ENCODE assay signal across 1 cellular context in the genomic region with DNA sequence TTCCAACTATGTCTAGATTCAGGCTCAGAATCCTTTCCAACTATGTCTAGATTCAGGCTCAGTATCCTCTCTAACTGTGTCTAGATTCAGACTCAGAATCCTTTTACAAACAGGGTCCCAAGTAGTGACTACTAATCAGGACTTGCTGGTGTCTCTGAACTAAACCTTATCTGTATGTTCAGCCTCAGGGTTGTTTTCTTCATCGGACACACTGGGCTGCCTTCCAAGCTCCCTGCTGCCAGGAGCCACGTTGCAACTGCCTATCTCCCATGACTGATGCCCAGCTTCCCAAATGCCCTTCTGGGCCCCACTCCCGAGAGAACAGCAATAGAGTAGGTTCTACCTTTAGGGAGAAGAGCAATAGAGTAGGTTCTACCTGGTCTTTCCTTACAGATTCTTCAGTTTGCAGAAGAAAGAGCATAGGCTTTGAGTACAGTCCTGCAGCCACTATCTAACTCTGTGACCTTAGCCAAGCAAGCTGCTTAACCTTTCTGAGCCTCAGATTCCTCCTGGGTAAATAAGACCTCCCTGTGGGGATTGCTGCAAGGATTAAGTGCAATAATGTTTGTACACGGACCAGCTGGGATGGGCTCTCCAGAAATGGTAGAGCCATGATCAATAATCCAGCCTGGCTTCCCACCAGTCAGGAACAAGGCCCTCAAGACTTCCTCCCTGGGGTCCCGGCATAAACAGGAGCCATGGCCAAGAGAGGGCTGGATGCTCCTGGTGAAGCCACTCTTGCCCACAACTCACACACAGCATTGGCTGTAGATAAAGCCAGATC.
TF ChIP-seq lines count a peak whose summit lies in the region.

No MANE protein-coding gene starts in this region.

TF ChIP-seq in HEK293, 187 proteins besides CTCF, POLR2A, EP300 and RAD21 (continued from another document and continues in another):
- TF ChIP-seq, protein P1, sequence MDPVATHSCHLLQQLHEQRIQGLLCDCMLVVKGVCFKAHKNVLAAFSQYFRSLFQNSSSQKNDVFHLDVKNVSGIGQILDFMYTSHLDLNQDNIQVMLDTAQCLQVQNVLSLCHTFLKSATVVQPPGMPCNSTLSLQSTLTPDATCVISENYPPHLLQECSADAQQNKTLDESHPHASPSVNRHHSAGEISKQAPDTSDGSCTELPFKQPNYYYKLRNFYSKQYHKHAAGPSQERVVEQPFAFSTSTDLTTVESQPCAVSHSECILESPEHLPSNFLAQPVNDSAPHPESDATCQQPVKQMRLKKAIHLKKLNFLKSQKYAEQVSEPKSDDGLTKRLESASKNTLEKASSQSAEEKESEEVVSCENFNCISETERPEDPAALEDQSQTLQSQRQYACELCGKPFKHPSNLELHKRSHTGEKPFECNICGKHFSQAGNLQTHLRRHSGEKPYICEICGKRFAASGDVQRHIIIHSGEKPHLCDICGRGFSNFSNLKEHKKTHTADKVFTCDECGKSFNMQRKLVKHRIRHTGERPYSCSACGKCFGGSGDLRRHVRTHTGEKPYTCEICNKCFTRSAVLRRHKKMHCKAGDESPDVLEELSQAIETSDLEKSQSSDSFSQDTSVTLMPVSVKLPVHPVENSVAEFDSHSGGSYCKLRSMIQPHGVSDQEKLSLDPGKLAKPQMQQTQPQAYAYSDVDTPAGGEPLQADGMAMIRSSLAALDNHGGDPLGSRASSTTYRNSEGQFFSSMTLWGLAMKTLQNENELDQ (tag by site-specific recombination; IDR thresholded peaks at IDR 0.05; ENCODE audit: low read depth) = no peak
- TF ChIP-seq ZSCAN23 (tag by site-specific recombination; IDR thresholded peaks at IDR 0.05) = no peak
- TF ChIP-seq ZNF132 (tag by site-specific recombination; IDR thresholded peaks at IDR 0.05; ENCODE audit: borderline replicate concordance) = no peak
- TF ChIP-seq, protein P2, sequence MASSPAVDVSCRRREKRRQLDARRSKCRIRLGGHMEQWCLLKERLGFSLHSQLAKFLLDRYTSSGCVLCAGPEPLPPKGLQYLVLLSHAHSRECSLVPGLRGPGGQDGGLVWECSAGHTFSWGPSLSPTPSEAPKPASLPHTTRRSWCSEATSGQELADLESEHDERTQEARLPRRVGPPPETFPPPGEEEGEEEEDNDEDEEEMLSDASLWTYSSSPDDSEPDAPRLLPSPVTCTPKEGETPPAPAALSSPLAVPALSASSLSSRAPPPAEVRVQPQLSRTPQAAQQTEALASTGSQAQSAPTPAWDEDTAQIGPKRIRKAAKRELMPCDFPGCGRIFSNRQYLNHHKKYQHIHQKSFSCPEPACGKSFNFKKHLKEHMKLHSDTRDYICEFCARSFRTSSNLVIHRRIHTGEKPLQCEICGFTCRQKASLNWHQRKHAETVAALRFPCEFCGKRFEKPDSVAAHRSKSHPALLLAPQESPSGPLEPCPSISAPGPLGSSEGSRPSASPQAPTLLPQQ (tag by site-specific recombination; IDR thresholded peaks at IDR 0.05) = peak; percentile 92
- TF ChIP-seq ZNF585B (tag by site-specific recombination; IDR thresholded peaks at IDR 0.05) = no peak
- TF ChIP-seq, protein P3, sequence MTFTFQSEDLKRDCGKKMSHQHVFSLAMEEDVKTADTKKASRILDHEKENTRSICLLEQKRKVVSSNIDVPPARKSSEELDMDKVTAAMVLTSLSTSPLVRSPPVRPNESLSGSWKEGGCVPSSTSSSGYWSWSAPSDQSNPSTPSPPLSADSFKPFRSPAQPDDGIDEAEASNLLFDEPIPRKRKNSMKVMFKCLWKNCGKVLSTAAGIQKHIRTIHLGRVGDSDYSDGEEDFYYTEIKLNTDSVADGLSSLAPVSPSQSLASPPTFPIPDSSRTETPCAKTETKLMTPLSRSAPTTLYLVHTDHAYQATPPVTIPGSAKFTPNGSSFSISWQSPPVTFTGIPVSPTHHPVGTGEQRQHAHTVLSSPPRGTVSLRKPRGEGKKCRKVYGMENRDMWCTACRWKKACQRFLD (tag by site-specific recombination; IDR thresholded peaks at IDR 0.05) = no peak
- TF ChIP-seq ZNF311 (tag by site-specific recombination; IDR thresholded peaks at IDR 0.05; ENCODE audit: borderline replicate concordance) = no peak
- TF ChIP-seq, protein P4, sequence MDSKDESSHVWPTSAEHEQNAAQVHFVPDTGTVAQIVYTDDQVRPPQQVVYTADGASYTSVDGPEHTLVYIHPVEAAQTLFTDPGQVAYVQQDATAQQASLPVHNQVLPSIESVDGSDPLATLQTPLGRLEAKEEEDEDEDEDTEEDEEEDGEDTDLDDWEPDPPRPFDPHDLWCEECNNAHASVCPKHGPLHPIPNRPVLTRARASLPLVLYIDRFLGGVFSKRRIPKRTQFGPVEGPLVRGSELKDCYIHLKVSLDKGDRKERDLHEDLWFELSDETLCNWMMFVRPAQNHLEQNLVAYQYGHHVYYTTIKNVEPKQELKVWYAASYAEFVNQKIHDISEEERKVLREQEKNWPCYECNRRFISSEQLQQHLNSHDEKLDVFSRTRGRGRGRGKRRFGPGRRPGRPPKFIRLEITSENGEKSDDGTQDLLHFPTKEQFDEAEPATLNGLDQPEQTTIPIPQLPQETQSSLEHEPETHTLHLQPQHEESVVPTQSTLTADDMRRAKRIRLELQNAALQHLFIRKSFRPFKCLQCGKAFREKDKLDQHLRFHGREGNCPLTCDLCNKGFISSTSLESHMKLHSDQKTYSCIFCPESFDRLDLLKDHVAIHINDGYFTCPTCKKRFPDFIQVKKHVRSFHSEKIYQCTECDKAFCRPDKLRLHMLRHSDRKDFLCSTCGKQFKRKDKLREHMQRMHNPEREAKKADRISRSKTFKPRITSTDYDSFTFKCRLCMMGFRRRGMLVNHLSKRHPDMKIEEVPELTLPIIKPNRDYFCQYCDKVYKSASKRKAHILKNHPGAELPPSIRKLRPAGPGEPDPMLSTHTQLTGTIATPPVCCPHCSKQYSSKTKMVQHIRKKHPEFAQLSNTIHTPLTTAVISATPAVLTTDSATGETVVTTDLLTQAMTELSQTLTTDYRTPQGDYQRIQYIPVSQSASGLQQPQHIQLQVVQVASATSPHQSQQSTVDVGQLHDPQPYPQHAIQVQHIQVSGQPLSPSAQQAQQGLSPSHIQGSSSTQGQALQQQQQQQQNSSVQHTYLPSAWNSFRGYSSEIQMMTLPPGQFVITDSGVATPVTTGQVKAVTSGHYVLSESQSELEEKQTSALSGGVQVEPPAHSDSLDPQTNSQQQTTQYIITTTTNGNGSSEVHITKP (tag by site-specific recombination; IDR thresholded peaks at IDR 0.05) = no peak
- TF ChIP-seq, protein P5, sequence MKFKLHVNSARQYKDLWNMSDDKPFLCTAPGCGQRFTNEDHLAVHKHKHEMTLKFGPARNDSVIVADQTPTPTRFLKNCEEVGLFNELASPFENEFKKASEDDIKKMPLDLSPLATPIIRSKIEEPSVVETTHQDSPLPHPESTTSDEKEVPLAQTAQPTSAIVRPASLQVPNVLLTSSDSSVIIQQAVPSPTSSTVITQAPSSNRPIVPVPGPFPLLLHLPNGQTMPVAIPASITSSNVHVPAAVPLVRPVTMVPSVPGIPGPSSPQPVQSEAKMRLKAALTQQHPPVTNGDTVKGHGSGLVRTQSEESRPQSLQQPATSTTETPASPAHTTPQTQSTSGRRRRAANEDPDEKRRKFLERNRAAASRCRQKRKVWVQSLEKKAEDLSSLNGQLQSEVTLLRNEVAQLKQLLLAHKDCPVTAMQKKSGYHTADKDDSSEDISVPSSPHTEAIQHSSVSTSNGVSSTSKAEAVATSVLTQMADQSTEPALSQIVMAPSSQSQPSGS (tag by site-specific recombination; IDR thresholded peaks at IDR 0.05; ENCODE audit: low read depth) = no peak
- no peak for TF ChIP-seq ZNF2 (tag by site-specific recombination; IDR thresholded peaks at IDR 0.05)
- TF ChIP-seq, protein P6, sequence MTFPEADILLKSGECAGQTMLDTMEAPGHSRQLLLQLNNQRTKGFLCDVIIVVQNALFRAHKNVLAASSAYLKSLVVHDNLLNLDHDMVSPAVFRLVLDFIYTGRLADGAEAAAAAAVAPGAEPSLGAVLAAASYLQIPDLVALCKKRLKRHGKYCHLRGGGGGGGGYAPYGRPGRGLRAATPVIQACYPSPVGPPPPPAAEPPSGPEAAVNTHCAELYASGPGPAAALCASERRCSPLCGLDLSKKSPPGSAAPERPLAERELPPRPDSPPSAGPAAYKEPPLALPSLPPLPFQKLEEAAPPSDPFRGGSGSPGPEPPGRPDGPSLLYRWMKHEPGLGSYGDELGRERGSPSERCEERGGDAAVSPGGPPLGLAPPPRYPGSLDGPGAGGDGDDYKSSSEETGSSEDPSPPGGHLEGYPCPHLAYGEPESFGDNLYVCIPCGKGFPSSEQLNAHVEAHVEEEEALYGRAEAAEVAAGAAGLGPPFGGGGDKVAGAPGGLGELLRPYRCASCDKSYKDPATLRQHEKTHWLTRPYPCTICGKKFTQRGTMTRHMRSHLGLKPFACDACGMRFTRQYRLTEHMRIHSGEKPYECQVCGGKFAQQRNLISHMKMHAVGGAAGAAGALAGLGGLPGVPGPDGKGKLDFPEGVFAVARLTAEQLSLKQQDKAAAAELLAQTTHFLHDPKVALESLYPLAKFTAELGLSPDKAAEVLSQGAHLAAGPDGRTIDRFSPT (tag by site-specific recombination; IDR thresholded peaks at IDR 0.05) = no peak
- no peak for TF ChIP-seq YY2 (tag by site-specific recombination; IDR thresholded peaks at IDR 0.05)
- TF ChIP-seq ZNF558 (tag by site-specific recombination; IDR thresholded peaks at IDR 0.05) = no peak
- no peak for TF ChIP-seq PRDM1 (tag by site-specific recombination; IDR thresholded peaks at IDR 0.05)
- TF ChIP-seq BCL11B (tag by site-specific recombination; IDR thresholded peaks at IDR 0.05; ENCODE audit: low read depth) = no peak
- peak; percentile 18; the same call in 1 of the 2 replicates for TF ChIP-seq ZIC2 (tag by site-specific recombination; IDR thresholded peaks at IDR 0.05)
- TF ChIP-seq ZNF121 (tag by site-specific recombination; IDR thresholded peaks at IDR 0.05) = no peak
- no peak for TF ChIP-seq ZEB2 (tag by site-specific recombination; IDR thresholded peaks at IDR 0.05)
- TF ChIP-seq HOXD13 (CRISPR knock-in tag; IDR thresholded peaks at IDR 0.05; ENCODE audit: borderline replicate concordance) = no peak
- TF ChIP-seq, protein P7, sequence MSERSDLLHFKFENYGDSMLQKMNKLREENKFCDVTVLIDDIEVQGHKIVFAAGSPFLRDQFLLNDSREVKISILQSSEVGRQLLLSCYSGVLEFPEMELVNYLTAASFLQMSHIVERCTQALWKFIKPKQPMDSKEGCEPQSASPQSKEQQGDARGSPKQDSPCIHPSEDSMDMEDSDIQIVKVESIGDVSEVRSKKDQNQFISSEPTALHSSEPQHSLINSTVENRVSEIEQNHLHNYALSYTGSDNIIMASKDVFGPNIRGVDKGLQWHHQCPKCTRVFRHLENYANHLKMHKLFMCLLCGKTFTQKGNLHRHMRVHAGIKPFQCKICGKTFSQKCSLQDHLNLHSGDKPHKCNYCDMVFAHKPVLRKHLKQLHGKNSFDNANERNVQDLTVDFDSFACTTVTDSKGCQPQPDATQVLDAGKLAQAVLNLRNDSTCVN (tag by site-specific recombination; optimal IDR thresholded peaks at IDR 0.05) = no peak
- peak; percentile 7; the same call in 1 of the 2 replicates for TF ChIP-seq ZSCAN16 (tag by site-specific recombination; IDR thresholded peaks at IDR 0.05)
- TF ChIP-seq ZSCAN30 (tag by site-specific recombination; IDR thresholded peaks at IDR 0.05) = peak; percentile 91; the same call in 1 of the 2 replicates
- TF ChIP-seq, protein P8, sequence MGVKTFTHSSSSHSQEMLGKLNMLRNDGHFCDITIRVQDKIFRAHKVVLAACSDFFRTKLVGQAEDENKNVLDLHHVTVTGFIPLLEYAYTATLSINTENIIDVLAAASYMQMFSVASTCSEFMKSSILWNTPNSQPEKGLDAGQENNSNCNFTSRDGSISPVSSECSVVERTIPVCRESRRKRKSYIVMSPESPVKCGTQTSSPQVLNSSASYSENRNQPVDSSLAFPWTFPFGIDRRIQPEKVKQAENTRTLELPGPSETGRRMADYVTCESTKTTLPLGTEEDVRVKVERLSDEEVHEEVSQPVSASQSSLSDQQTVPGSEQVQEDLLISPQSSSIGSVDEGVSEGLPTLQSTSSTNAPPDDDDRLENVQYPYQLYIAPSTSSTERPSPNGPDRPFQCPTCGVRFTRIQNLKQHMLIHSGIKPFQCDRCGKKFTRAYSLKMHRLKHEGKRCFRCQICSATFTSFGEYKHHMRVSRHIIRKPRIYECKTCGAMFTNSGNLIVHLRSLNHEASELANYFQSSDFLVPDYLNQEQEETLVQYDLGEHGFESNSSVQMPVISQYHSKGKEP (tag by site-specific recombination; IDR thresholded peaks at IDR 0.05) = no peak
- TF ChIP-seq, protein P9, sequence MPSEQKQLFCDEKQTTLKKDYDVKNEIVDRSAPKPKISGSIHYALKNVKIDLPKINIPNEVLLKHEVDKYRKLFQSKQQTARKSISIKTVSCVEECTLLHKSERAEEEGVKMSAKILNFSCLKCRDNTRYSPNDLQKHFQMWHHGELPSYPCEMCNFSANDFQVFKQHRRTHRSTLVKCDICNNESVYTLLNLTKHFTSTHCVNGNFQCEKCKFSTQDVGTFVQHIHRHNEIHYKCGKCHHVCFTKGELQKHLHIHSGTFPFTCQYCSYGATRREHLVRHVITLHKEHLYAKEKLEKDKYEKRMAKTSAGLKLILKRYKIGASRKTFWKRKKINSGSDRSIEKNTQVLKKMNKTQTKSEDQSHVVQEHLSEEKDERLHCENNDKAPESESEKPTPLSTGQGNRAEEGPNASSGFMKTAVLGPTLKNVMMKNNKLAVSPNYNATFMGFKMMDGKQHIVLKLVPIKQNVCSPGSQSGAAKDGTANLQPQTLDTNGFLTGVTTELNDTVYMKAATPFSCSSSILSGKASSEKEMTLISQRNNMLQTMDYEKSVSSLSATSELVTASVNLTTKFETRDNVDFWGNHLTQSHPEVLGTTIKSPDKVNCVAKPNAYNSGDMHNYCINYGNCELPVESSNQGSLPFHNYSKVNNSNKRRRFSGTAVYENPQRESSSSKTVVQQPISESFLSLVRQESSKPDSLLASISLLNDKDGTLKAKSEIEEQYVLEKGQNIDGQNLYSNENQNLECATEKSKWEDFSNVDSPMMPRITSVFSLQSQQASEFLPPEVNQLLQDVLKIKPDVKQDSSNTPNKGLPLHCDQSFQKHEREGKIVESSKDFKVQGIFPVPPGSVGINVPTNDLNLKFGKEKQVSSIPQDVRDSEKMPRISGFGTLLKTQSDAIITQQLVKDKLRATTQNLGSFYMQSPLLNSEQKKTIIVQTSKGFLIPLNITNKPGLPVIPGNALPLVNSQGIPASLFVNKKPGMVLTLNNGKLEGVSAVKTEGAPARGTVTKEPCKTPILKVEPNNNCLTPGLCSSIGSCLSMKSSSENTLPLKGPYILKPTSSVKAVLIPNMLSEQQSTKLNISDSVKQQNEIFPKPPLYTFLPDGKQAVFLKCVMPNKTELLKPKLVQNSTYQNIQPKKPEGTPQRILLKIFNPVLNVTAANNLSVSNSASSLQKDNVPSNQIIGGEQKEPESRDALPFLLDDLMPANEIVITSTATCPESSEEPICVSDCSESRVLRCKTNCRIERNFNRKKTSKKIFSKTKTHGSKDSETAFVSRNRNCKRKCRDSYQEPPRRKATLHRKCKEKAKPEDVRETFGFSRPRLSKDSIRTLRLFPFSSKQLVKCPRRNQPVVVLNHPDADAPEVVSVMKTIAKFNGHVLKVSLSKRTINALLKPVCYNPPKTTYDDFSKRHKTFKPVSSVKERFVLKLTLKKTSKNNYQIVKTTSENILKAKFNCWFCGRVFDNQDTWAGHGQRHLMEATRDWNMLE (tag by site-specific recombination; conservative IDR thresholded peaks at IDR 0.05; ENCODE audit: low read depth) = no peak
- peak; percentile 87 for TF ChIP-seq ZFP69B (tag by site-specific recombination; IDR thresholded peaks at IDR 0.05)
- no peak for TF ChIP-seq ZNF658 (tag by site-specific recombination; IDR thresholded peaks at IDR 0.05)
- TF ChIP-seq ZNF175 (tag by site-specific recombination; IDR thresholded peaks at IDR 0.05) = no peak
- no peak for TF ChIP-seq ZNF169 (tag by site-specific recombination; IDR thresholded peaks at IDR 0.05)
- TF ChIP-seq ZNF202 (tag by site-specific recombination; IDR thresholded peaks at IDR 0.05; ENCODE audit: borderline replicate concordance) = no peak
- TF ChIP-seq ZNF37A (tag by site-specific recombination; IDR thresholded peaks at IDR 0.05) = no peak
- TF ChIP-seq ZNF239 (tag by site-specific recombination; IDR thresholded peaks at IDR 0.05) = no peak
- TF ChIP-seq WT1 (tag by site-specific recombination; IDR thresholded peaks at IDR 0.05) = no peak
